In genomic region chr15:75348034-75348562, GRCh38 we compare ENCODE assay signal across 1 cellular context.
A peak's percentile ranks its signal among the peaks of the same experiment; 100 is the strongest.
TF ChIP-seq lines count a peak whose summit lies in the region.

No MANE protein-coding gene starts in this region.

TF ChIP-seq in GM12878, 131 proteins besides CTCF, POLR2A, EP300 and RAD21:
- no peak for TF ChIP-seq NR2F1 (conservative IDR thresholded peaks at IDR 0.05)
- peak; percentile 17 for TF ChIP-seq SUZ12 (IDR thresholded peaks at IDR 0.05; ENCODE audit: unreplicated experiment)
- 0 out of 2 replicates have a peak, but pooled peaks have one; percentile 26 for TF ChIP-seq BACH1 (IDR thresholded peaks at IDR 0.05; ENCODE audit: borderline replicate concordance)
TF ChIP-seq in GM12878: peak in this region for 2.
